Comparison of ENCODE assay signal across 25 cellular contexts in genomic region chr16:78812582-78812981, GRCh38.
"Had no signal": no experiment of that assay in that cellular context is flagged by ENCODE, and none has a peak within 500 bp of the region (broad histone marks: within the 10 kb centered on the region; RNA-seq: fewer than 3 reads in every experiment).

No MANE protein-coding gene starts in this region.

- H3K4me3 ChIP-seq: coronary artery, dorsolateral prefrontal cortex, esophagus squamous epithelium, gastrocnemius medialis, heart right ventricle, left lung, lower lobe of right lung, mucosa of descending colon had no signal

- H3K9me3 ChIP-seq: esophagus squamous epithelium, gastrocnemius medialis, heart right ventricle, left lung, lower lobe of right lung, mucosa of descending colon had no signal

- H3K27me3 ChIP-seq: dorsolateral prefrontal cortex, esophagus squamous epithelium, gastrocnemius medialis, heart right ventricle, left lung had no signal

- H3K27ac ChIP-seq: coronary artery, dorsolateral prefrontal cortex, epithelial cell of prostate, esophagus squamous epithelium, gastrocnemius medialis, heart right ventricle, left lung, lower lobe of right lung had no signal

- H3K36me3 ChIP-seq: esophagus squamous epithelium, gastrocnemius medialis, heart right ventricle, left lung, lower lobe of right lung had no signal

- DNase-seq: dermis blood vessel endothelial cell; dorsolateral prefrontal cortex; effector CD4-positive, alpha-beta T cell; effector memory CD4-positive, alpha-beta T cell; erythroblast; esophagus squamous epithelium; foreskin fibroblast; foreskin melanocyte; gastrocnemius medialis; glutamatergic neuron; head of caudate nucleus; heart right ventricle; hippocampal formation; left cardiac atrium; left lung; left ventricle myocardium superior; lower lobe of right lung; mesenchymal stem cell; mucosa of descending colon; naive B cell had no signal

- ATAC-seq: esophagus mucosa, gastrocnemius medialis, heart right ventricle, left cardiac atrium, left lung, left ventricle myocardium superior, lower lobe of right lung, mucosa of descending colon had no signal

- H3K4me1 ChIP-seq: lower lobe of right lung had no signal

- FAIRE-seq: colon, keratinocyte had no signal
